1 cellular context compared by ENCODE assay signal in genomic region chr5:103232393-103232999, GRCh38.
TF ChIP-seq lines count a peak whose summit lies in the region.

No MANE protein-coding gene starts in this region.

TF ChIP-seq in K562, 482 proteins besides CTCF, POLR2A, EP300 and RAD21 (continued from another document):
- no peak for TF ChIP-seq ZFP91 (CRISPR knock-in tag; IDR thresholded peaks at IDR 0.05)
- TF ChIP-seq, protein P1, sequence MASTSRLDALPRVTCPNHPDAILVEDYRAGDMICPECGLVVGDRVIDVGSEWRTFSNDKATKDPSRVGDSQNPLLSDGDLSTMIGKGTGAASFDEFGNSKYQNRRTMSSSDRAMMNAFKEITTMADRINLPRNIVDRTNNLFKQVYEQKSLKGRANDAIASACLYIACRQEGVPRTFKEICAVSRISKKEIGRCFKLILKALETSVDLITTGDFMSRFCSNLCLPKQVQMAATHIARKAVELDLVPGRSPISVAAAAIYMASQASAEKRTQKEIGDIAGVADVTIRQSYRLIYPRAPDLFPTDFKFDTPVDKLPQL (IDR thresholded peaks at IDR 0.05; ENCODE audit: extremely low read depth, insufficient read length): no peak
- TF ChIP-seq SRSF3 (IDR thresholded peaks at IDR 0.05; ENCODE audit: insufficient read depth, low read length): no peak
- TF ChIP-seq PTBP1 (IDR thresholded peaks at IDR 0.05; ENCODE audit: low read depth, low read length): no peak
- TF ChIP-seq ZNF75A (CRISPR knock-in tag; IDR thresholded peaks at IDR 0.05): no peak
- no peak for TF ChIP-seq IRF2 (CRISPR knock-in tag; IDR thresholded peaks at IDR 0.05)
- no peak for TF ChIP-seq HSF4 (CRISPR knock-in tag; IDR thresholded peaks at IDR 0.05; ENCODE audit: borderline replicate concordance)
- no peak for TF ChIP-seq GTF2F1 (IDR thresholded peaks at IDR 0.05; ENCODE audit: low read depth, low read length)
- no peak for TF ChIP-seq MTA1 (IDR thresholded peaks at IDR 0.05; ENCODE audit: borderline replicate concordance)
- no peak for TF ChIP-seq MTA3 (IDR thresholded peaks at IDR 0.05; ENCODE audit: borderline replicate concordance)
- no peak for TF ChIP-seq RUNX1 (IDR thresholded peaks at IDR 0.05; ENCODE audit: low read depth)
- TF ChIP-seq ZNF41 (CRISPR knock-in tag; conservative IDR thresholded peaks at IDR 0.05): no peak
- TF ChIP-seq EWSR1 (IDR thresholded peaks at IDR 0.05; ENCODE audit: borderline replicate concordance, low read depth, partially characterized antibody): no peak
- TF ChIP-seq BMI1 (IDR thresholded peaks at IDR 0.05; ENCODE audit: low read length): no peak
- no peak for TF ChIP-seq ZNF436 (CRISPR knock-in tag; IDR thresholded peaks at IDR 0.05)
- TF ChIP-seq PATZ1 (CRISPR knock-in tag; IDR thresholded peaks at IDR 0.05; ENCODE audit: borderline replicate concordance): no peak
